In the genomic region with DNA sequence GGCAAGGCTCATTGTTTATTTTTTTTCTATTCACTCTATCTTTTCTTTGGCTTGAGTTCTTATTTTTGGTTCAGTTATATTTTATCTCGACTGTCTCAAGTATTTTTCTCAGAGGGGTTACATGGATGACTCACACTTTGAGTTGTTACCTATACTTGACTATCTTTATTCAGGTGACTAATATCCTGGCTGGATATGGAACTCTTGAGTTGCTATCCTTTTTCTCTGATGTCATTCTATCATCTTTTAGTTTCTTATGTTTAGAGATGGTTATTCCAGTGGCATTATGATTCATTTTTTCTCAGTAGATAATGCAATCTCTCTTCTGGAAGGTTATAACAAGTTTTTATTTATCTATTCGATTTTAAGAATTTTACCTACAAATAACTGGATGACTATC, we compare ENCODE assay signal across 1 cellular context.
TF ChIP-seq lines count a peak whose summit lies in the region.

No MANE protein-coding gene starts in this region.

TF ChIP-seq in WTC11, 78 proteins besides CTCF, POLR2A, EP300 and RAD21 (continued from another document):
- TF ChIP-seq, protein P1, sequence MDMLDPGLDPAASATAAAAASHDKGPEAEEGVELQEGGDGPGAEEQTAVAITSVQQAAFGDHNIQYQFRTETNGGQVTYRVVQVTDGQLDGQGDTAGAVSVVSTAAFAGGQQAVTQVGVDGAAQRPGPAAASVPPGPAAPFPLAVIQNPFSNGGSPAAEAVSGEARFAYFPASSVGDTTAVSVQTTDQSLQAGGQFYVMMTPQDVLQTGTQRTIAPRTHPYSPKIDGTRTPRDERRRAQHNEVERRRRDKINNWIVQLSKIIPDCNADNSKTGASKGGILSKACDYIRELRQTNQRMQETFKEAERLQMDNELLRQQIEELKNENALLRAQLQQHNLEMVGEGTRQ (CRISPR knock-in tag; IDR thresholded peaks at IDR 0.05) = no peak
- TF ChIP-seq GTF2I (CRISPR knock-in tag; conservative IDR thresholded peaks at IDR 0.05) (no peak), JUN (CRISPR knock-in tag; IDR thresholded peaks at IDR 0.05) (no peak), NFYB (CRISPR knock-in tag; conservative IDR thresholded peaks at IDR 0.05; ENCODE audit: low read depth) (no peak), CREB1 (CRISPR knock-in tag; IDR thresholded peaks at IDR 0.05) (no peak), KAT7 (CRISPR knock-in tag; IDR thresholded peaks at IDR 0.05; ENCODE audit: borderline replicate concordance) (no peak)
- TF ChIP-seq, protein P2, sequence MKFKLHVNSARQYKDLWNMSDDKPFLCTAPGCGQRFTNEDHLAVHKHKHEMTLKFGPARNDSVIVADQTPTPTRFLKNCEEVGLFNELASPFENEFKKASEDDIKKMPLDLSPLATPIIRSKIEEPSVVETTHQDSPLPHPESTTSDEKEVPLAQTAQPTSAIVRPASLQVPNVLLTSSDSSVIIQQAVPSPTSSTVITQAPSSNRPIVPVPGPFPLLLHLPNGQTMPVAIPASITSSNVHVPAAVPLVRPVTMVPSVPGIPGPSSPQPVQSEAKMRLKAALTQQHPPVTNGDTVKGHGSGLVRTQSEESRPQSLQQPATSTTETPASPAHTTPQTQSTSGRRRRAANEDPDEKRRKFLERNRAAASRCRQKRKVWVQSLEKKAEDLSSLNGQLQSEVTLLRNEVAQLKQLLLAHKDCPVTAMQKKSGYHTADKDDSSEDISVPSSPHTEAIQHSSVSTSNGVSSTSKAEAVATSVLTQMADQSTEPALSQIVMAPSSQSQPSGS (CRISPR knock-in tag; IDR thresholded peaks at IDR 0.05; ENCODE audit: borderline replicate concordance, low read depth) = no peak
- TF ChIP-seq, protein P3, sequence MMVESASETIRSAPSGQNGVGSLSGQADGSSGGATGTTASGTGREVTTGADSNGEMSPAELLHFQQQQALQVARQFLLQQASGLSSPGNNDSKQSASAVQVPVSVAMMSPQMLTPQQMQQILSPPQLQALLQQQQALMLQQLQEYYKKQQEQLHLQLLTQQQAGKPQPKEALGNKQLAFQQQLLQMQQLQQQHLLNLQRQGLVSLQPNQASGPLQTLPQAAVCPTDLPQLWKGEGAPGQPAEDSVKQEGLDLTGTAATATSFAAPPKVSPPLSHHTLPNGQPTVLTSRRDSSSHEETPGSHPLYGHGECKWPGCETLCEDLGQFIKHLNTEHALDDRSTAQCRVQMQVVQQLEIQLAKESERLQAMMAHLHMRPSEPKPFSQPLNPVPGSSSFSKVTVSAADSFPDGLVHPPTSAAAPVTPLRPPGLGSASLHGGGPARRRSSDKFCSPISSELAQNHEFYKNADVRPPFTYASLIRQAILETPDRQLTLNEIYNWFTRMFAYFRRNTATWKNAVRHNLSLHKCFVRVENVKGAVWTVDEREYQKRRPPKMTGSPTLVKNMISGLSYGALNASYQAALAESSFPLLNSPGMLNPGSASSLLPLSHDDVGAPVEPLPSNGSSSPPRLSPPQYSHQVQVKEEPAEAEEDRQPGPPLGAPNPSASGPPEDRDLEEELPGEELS (CRISPR knock-in tag; IDR thresholded peaks at IDR 0.05) = no peak
- TF ChIP-seq, protein P4, sequence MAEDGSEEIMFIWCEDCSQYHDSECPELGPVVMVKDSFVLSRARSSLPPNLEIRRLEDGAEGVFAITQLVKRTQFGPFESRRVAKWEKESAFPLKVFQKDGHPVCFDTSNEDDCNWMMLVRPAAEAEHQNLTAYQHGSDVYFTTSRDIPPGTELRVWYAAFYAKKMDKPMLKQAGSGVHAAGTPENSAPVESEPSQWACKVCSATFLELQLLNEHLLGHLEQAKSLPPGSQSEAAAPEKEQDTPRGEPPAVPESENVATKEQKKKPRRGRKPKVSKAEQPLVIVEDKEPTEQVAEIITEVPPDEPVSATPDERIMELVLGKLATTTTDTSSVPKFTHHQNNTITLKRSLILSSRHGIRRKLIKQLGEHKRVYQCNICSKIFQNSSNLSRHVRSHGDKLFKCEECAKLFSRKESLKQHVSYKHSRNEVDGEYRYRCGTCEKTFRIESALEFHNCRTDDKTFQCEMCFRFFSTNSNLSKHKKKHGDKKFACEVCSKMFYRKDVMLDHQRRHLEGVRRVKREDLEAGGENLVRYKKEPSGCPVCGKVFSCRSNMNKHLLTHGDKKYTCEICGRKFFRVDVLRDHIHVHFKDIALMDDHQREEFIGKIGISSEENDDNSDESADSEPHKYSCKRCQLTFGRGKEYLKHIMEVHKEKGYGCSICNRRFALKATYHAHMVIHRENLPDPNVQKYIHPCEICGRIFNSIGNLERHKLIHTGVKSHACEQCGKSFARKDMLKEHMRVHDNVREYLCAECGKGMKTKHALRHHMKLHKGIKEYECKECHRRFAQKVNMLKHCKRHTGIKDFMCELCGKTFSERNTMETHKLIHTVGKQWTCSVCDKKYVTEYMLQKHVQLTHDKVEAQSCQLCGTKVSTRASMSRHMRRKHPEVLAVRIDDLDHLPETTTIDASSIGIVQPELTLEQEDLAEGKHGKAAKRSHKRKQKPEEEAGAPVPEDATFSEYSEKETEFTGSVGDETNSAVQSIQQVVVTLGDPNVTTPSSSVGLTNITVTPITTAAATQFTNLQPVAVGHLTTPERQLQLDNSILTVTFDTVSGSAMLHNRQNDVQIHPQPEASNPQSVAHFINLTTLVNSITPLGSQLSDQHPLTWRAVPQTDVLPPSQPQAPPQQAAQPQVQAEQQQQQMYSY (CRISPR knock-in tag; IDR thresholded peaks at IDR 0.05) = no peak
- TF ChIP-seq, protein P5, sequence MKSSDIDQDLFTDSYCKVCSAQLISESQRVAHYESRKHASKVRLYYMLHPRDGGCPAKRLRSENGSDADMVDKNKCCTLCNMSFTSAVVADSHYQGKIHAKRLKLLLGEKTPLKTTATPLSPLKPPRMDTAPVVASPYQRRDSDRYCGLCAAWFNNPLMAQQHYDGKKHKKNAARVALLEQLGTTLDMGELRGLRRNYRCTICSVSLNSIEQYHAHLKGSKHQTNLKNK (CRISPR knock-in tag; IDR thresholded peaks at IDR 0.05) = no peak
- TF ChIP-seq, protein P6, sequence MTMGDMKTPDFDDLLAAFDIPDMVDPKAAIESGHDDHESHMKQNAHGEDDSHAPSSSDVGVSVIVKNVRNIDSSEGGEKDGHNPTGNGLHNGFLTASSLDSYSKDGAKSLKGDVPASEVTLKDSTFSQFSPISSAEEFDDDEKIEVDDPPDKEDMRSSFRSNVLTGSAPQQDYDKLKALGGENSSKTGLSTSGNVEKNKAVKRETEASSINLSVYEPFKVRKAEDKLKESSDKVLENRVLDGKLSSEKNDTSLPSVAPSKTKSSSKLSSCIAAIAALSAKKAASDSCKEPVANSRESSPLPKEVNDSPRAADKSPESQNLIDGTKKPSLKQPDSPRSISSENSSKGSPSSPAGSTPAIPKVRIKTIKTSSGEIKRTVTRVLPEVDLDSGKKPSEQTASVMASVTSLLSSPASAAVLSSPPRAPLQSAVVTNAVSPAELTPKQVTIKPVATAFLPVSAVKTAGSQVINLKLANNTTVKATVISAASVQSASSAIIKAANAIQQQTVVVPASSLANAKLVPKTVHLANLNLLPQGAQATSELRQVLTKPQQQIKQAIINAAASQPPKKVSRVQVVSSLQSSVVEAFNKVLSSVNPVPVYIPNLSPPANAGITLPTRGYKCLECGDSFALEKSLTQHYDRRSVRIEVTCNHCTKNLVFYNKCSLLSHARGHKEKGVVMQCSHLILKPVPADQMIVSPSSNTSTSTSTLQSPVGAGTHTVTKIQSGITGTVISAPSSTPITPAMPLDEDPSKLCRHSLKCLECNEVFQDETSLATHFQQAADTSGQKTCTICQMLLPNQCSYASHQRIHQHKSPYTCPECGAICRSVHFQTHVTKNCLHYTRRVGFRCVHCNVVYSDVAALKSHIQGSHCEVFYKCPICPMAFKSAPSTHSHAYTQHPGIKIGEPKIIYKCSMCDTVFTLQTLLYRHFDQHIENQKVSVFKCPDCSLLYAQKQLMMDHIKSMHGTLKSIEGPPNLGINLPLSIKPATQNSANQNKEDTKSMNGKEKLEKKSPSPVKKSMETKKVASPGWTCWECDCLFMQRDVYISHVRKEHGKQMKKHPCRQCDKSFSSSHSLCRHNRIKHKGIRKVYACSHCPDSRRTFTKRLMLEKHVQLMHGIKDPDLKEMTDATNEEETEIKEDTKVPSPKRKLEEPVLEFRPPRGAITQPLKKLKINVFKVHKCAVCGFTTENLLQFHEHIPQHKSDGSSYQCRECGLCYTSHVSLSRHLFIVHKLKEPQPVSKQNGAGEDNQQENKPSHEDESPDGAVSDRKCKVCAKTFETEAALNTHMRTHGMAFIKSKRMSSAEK (CRISPR knock-in tag; IDR thresholded peaks at IDR 0.05; ENCODE audit: borderline replicate concordance) = no peak
- TF ChIP-seq, protein P7, sequence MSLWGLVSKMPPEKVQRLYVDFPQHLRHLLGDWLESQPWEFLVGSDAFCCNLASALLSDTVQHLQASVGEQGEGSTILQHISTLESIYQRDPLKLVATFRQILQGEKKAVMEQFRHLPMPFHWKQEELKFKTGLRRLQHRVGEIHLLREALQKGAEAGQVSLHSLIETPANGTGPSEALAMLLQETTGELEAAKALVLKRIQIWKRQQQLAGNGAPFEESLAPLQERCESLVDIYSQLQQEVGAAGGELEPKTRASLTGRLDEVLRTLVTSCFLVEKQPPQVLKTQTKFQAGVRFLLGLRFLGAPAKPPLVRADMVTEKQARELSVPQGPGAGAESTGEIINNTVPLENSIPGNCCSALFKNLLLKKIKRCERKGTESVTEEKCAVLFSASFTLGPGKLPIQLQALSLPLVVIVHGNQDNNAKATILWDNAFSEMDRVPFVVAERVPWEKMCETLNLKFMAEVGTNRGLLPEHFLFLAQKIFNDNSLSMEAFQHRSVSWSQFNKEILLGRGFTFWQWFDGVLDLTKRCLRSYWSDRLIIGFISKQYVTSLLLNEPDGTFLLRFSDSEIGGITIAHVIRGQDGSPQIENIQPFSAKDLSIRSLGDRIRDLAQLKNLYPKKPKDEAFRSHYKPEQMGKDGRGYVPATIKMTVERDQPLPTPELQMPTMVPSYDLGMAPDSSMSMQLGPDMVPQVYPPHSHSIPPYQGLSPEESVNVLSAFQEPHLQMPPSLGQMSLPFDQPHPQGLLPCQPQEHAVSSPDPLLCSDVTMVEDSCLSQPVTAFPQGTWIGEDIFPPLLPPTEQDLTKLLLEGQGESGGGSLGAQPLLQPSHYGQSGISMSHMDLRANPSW (CRISPR knock-in tag; conservative IDR thresholded peaks at IDR 0.05; ENCODE audit: low read depth) = no peak
- TF ChIP-seq, protein P8, sequence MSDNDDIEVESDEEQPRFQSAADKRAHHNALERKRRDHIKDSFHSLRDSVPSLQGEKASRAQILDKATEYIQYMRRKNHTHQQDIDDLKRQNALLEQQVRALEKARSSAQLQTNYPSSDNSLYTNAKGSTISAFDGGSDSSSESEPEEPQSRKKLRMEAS (CRISPR knock-in tag; IDR thresholded peaks at IDR 0.05) = no peak
- TF ChIP-seq, protein P9, sequence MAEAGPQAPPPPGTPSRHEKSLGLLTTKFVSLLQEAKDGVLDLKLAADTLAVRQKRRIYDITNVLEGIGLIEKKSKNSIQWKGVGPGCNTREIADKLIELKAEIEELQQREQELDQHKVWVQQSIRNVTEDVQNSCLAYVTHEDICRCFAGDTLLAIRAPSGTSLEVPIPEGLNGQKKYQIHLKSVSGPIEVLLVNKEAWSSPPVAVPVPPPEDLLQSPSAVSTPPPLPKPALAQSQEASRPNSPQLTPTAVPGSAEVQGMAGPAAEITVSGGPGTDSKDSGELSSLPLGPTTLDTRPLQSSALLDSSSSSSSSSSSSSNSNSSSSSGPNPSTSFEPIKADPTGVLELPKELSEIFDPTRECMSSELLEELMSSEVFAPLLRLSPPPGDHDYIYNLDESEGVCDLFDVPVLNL (CRISPR knock-in tag; IDR thresholded peaks at IDR 0.05; ENCODE audit: borderline replicate concordance, low read depth) = no peak
